In genomic region chr5:178068293-178068692, GRCh38 we compare ENCODE assay signal across 18 cellular contexts. TPM values are rescaled to one million over a fixed set of nuclear protein-coding genes. Genes with fewer than 3 reads are reported as not detected.
DNase-seq lines count a peak whose midpoint lies in the region; FAIRE-seq and TF ChIP-seq lines count a peak whose summit lies in the region.
"Had no signal": no experiment of that assay in that cellular context is flagged by ENCODE, and none has a peak within 500 bp of the region (broad histone marks: within the 10 kb centered on the region; RNA-seq: fewer than 3 reads in every experiment).

No MANE protein-coding gene starts in this region.

- DNase-seq in COLO668 (lab: John Stamatoyannopoulos, UW; ENCODE audit: unreplicated experiment) (peak; percentile 28), NAMALWA (ENCODE audit: low spot score) (peak; percentile 89), NCI-H446 treated with DMSO at 0.1 percent for 48 hours (lab: John Stamatoyannopoulos, UW) (peak; percentile 7), glomerular visceral epithelial cell (ENCODE audit: extremely low spot score) (no peak), D721Med (ENCODE audit: insufficient read length, low spot score) (no peak), COLO829 (ENCODE audit: low spot score) (no peak), endothelial cell (ENCODE audit: low spot score) (no peak)
- DNase-seq: activated naive CD4-positive, alpha-beta T cell treated with anti-CD3 and anti-CD28 coated beads, Interleukin-2, amount 10 ng/mL, durations not matched to agents 7 days and 5 days; central memory CD4-positive, alpha-beta T cell; kidney; NCI-H187; RPMI8226; stimulated activated CD4-positive, alpha-beta T cell treated with anti-CD3 and anti-CD28 coated beads, Interleukin-4, amount 100 ng/mL, for 4 hours had no signal

- no peak for FAIRE-seq in D721Med (lab: Jason Lieb, UNC)
- FAIRE-seq: endothelial cell of umbilical vein, G401.6, kidney, TTC549 had no signal

- peaks cover 18% of the 10 kb centered on the region for H3K27me3 Mint-ChIP-seq in brain
- H3K27me3 Mint-ChIP-seq in endothelial cell (ENCODE audit: unreplicated experiment): no peaks in the 10 kb centered on the region
- H3K27me3 Mint-ChIP-seq: stimulated activated naive CD8-positive, alpha-beta T cell treated with anti-CD3 and anti-CD28 coated beads, Interleukin-15, Interleukin-2, amounts not matched to agents 100 ng/mL and 50 ng/mL, for 24 hours had no signal

- H3K9me3 Mint-ChIP-seq in brain (no peaks in the 10 kb centered on the region), endothelial cell (ENCODE audit: unreplicated experiment) (no peaks in the 10 kb centered on the region)
- H3K9me3 Mint-ChIP-seq: activated naive CD4-positive, alpha-beta T cell treated with anti-CD3 and anti-CD28 coated beads, Interleukin-2, amount 10 ng/mL, durations not matched to agents 7 days and 5 days; stimulated activated naive CD8-positive, alpha-beta T cell treated with anti-CD3 and anti-CD28 coated beads, Interleukin-15, Interleukin-2, amounts not matched to agents 100 ng/mL and 50 ng/mL, for 24 hours had no signal

- H3K4me3 Mint-ChIP-seq in brain (no peak overlapping the region), endothelial cell (ENCODE audit: unreplicated experiment) (no peak overlapping the region)
- H3K4me3 Mint-ChIP-seq: activated naive CD4-positive, alpha-beta T cell treated with anti-CD3 and anti-CD28 coated beads, Interleukin-2, amount 10 ng/mL, durations not matched to agents 7 days and 5 days; stimulated activated naive CD8-positive, alpha-beta T cell treated with anti-CD3 and anti-CD28 coated beads, Interleukin-15, Interleukin-2, amounts not matched to agents 100 ng/mL and 50 ng/mL, for 24 hours had no signal

- TF ChIP-seq CTCF in brain (conservative IDR thresholded peaks at IDR 0.05): no peak
- no peak for TF ChIP-seq CTCF in D721Med (IDR thresholded peaks at IDR 0.05; ENCODE audit: insufficient read depth, missing control alignments)
- TF ChIP-seq CTCF in endothelial cell (IDR thresholded peaks at IDR 0.05; ENCODE audit: unreplicated experiment): no peak

- H3K36me3 Mint-ChIP-seq in brain (no peaks in the 10 kb centered on the region), endothelial cell (ENCODE audit: low read depth, unreplicated experiment) (no peaks in the 10 kb centered on the region)
- H3K36me3 Mint-ChIP-seq: activated naive CD4-positive, alpha-beta T cell treated with anti-CD3 and anti-CD28 coated beads, Interleukin-2, amount 10 ng/mL, durations not matched to agents 7 days and 5 days had no signal

- peaks cover 10% of the 10 kb centered on the region for H3K4me1 Mint-ChIP-seq in brain
- peaks cover 4% of the 10 kb centered on the region for H3K4me1 Mint-ChIP-seq in endothelial cell (ENCODE audit: unreplicated experiment)

- H3K27ac Mint-ChIP-seq in brain: peak overlapping the region in 3 of 5 experiments; percentile 59 to 65 (median 64)
- H3K27ac Mint-ChIP-seq in endothelial cell (ENCODE audit: unreplicated experiment): no peak overlapping the region
- H3K27ac Mint-ChIP-seq: activated naive CD4-positive, alpha-beta T cell treated with anti-CD3 and anti-CD28 coated beads, Interleukin-2, amount 10 ng/mL, durations not matched to agents 7 days and 5 days; stimulated activated naive CD8-positive, alpha-beta T cell treated with anti-CD3 and anti-CD28 coated beads, Interleukin-15, Interleukin-2, amounts not matched to agents 100 ng/mL and 50 ng/mL, for 24 hours had no signal

RNA-seq across cellular contexts. Expression of gene N4BP3, which starts 45.0 kb away (rescaled TPM):
- 8.8 TPM for polyA plus RNA-seq in brain (ENCODE audit: insufficient read depth, low read depth, low replicate concordance)
- total RNA-seq in endothelial cell (ENCODE audit: unreplicated experiment): 107 TPM

Comparison
In these comparisons a context has a peak if more than half of its experiments do, and no peak if none do; other contexts are left out.
1. DNase-seq: peak in COLO668 (single experiment), NAMALWA (single experiment) and NCI-H446 treated with DMSO at 0.1 percent for 48 hours (single experiment); none in glomerular visceral epithelial cell (single experiment), D721Med (single experiment), COLO829 (single experiment) and endothelial cell (single experiment).